ENCODE assay signal across 1 cellular context in genomic region chrX:11591712-11592351, GRCh38.
TF ChIP-seq lines count a peak whose summit lies in the region.

No MANE protein-coding gene starts in this region.

TF ChIP-seq in GM23338, 12 proteins besides CTCF, POLR2A, EP300 and RAD21 (continued from another document):
- TF ChIP-seq REST (IDR thresholded peaks at IDR 0.05; ENCODE audit: unreplicated experiment), result no peak
- TF ChIP-seq EZH2 (IDR thresholded peaks at IDR 0.05; ENCODE audit: low read depth, unreplicated experiment), result no peak
- no peak for TF ChIP-seq STAT1 (IDR thresholded peaks at IDR 0.05; ENCODE audit: unreplicated experiment)
- TF ChIP-seq ZNF331 (CRISPR knock-in tag; IDR thresholded peaks at IDR 0.05; ENCODE audit: low read depth), result no peak
- no peak for TF ChIP-seq ZNF462 (CRISPR knock-in tag; IDR thresholded peaks at IDR 0.05)
- TF ChIP-seq ZNF114 (CRISPR knock-in tag; IDR thresholded peaks at IDR 0.05), result no peak
